8 cellular contexts compared by ENCODE assay signal in genomic region chr14:59275668-59276067, GRCh38.
DNase-seq lines count a peak whose midpoint lies in the region; ATAC-seq and TF ChIP-seq lines count a peak whose summit lies in the region.

No MANE protein-coding gene starts in this region.

- CTCF ChIA-PET in naive thymus-derived CD4-positive, alpha-beta T cell (lab: Charles Lee): no interaction called here

- TF ChIP-seq CTCF in GM13976 (IDR thresholded peaks at IDR 0.05; ENCODE audit: borderline replicate concordance, control extremely low read depth, extremely low read depth, insufficient read depth, missing control alignments) (no peak), brain microvascular endothelial cell (IDR thresholded peaks at IDR 0.05; ENCODE audit: low read depth, low read length, missing control alignments) (no peak), WERI-Rb-1 (IDR thresholded peaks at IDR 0.05; ENCODE audit: low read depth, low read length) (no peak)

- peak; percentile 91 for ATAC-seq in GM21786 (IDR thresholded peaks at IDR 0.05; ENCODE audit: unreplicated experiment)
- ATAC-seq in naive thymus-derived CD4-positive, alpha-beta T cell: peak; percentile 55

- peaks cover 0 to 2% (median 0%) of the 10 kb centered on the region in 5 donors for H3K27me3 Mint-ChIP-seq in naive thymus-derived CD4-positive, alpha-beta T cell

- no peak overlapping the region for H3K27ac Mint-ChIP-seq in naive thymus-derived CD4-positive, alpha-beta T cell

- intact Hi-C loops in naive thymus-derived CD4-positive, alpha-beta T cell (cut with micrococcal nuclease): no loop called here

- H3K36me3 ChIP-seq in brain microvascular endothelial cell (replicated peaks) (no peaks in the 10 kb centered on the region), WERI-Rb-1 (peaks cover 4% of the 10 kb centered on the region; the same call in 1 of the 2 replicates)
- no peaks in the 10 kb centered on the region for H3K36me3 ChIP-seq in naive thymus-derived CD4-positive, alpha-beta T cell (ENCODE audit: control insufficient read depth in 2 of 3, insufficient read depth in 3 of 3, low read length in 3 of 3)

- H3K4me1 ChIP-seq in naive thymus-derived CD4-positive, alpha-beta T cell (ENCODE audit: control insufficient read depth in 2 of 2, insufficient read depth in 2 of 2, low read length in 2 of 2): no peaks in the 10 kb centered on the region

- DNase-seq in GM13976 (ENCODE audit: low spot score) (peak; percentile 62), LoVo (ENCODE audit: low spot score) (peak; percentile 72), brain microvascular endothelial cell (peak; percentile 66), amygdala (lab: John Stamatoyannopoulos, UW) (no peak), NCI-H1930 (lab: John Stamatoyannopoulos, UW) (no peak), WERI-Rb-1 (no peak)
- DNase-seq in naive thymus-derived CD4-positive, alpha-beta T cell: no peak

- in situ Hi-C loops in GM13976 (cut with MboI; ENCODE audit: low sequenced_read_pairs, unreplicated experiment): no loop called here
- in situ Hi-C loops in brain microvascular endothelial cell (cut with HindIII; ENCODE audit: low pct_ligation_motif_present, low sequenced_read_pairs): no loop called here

- H3K4me3 ChIP-seq in brain microvascular endothelial cell (ENCODE audit: low read depth, low read length) (no peak overlapping the region), WERI-Rb-1 (ENCODE audit: low read depth, low read length) (no peak overlapping the region)
- H3K4me3 ChIP-seq in naive thymus-derived CD4-positive, alpha-beta T cell (ENCODE audit: low read length): no peak overlapping the region

- POLR2A ChIA-PET in naive thymus-derived CD4-positive, alpha-beta T cell (lab: Charles Lee): interaction anchor here (0.5 kb wide), 1 partner anchor 9 kb away, joined by 3 read pairs; no protein-coding TSS in a partner anchor

- peaks cover 0 to 5% (median 0%) of the 10 kb centered on the region in 11 donors for H3K9me3 Mint-ChIP-seq in naive thymus-derived CD4-positive, alpha-beta T cell

- no peak overlapping the region for H3K4me3 Mint-ChIP-seq in naive thymus-derived CD4-positive, alpha-beta T cell

- no peaks in the 10 kb centered on the region for H3K27me3 ChIP-seq in brain microvascular endothelial cell (replicated peaks)
- no peaks in the 10 kb centered on the region for H3K27me3 ChIP-seq in naive thymus-derived CD4-positive, alpha-beta T cell (ENCODE audit: control insufficient read depth in 2 of 2, insufficient read depth in 2 of 2, low read length in 2 of 2)
- no peaks in the 10 kb centered on the region for H3K27me3 ChIP-seq in WERI-Rb-1 (ENCODE audit: insufficient read depth, low read depth, severe bottlenecking)

- H3K27ac ChIP-seq in brain microvascular endothelial cell: peak overlapping the region; percentile 47
- no peak overlapping the region for H3K27ac ChIP-seq in naive thymus-derived CD4-positive, alpha-beta T cell (ENCODE audit: low read depth, low read length)
- no peak overlapping the region for H3K27ac ChIP-seq in WERI-Rb-1

- no peaks in the 10 kb centered on the region for H3K9me3 ChIP-seq in naive thymus-derived CD4-positive, alpha-beta T cell (ENCODE audit: control insufficient read depth in 2 of 3, low read length in 3 of 3)
- no peaks in the 10 kb centered on the region for H3K9me3 ChIP-seq in WERI-Rb-1 (ENCODE audit: severe bottlenecking)

- peaks cover 0 to 27% (median 10%) of the 10 kb centered on the region in 5 donors for H3K36me3 Mint-ChIP-seq in naive thymus-derived CD4-positive, alpha-beta T cell

- H3K4me1 Mint-ChIP-seq in naive thymus-derived CD4-positive, alpha-beta T cell: peaks cover 0 to 20% (median 0%) of the 10 kb centered on the region in 7 donors

Comparison
In these comparisons a context has a peak if more than half of its experiments do, and no peak if none do; other contexts are left out.
1. DNase-seq: peak in GM13976 (single experiment), LoVo (single experiment) and brain microvascular endothelial cell (single experiment); none in naive thymus-derived CD4-positive, alpha-beta T cell (0 of 9), amygdala (0 of 56), NCI-H1930 (0 of 2) and WERI-Rb-1 (single experiment).